In the genomic region with DNA sequence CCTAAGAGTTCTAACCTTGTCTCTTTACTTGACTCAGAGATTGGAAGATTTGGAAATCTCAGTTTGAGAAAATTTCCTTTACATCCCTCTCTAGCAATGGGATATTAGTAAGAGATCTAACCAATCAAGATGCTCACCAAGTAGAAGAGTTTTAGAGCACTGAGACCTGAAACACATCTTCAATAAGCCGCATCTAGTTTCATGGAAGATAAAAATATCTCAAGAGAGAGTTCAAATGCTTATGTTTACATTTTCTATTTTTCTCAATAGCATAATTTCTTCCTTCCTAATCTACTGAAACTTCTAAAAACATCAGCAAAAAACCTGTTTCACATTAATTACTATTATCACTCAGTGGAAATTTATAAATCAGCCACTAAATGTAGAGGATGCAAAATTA, we compare ENCODE assay signal across 9 cellular contexts.
"Had no signal": no experiment of that assay in that cellular context is flagged by ENCODE, and none has a peak within 500 bp of the region (broad histone marks: within the 10 kb centered on the region; RNA-seq: fewer than 3 reads in every experiment).

No MANE protein-coding gene starts in this region.

- ATAC-seq: HCT116, HepG2 had no signal

- DNase-seq: GM23248, GOT3, H7, HFFc6 had no signal

- H3K4me3 Mint-ChIP-seq: HFFc6, IgD-negative memory B cell had no signal

- H3K27ac ChIP-seq: GM23248, HL-60 had no signal

- H3K9ac ChIP-seq: GM23248 had no signal

- H3K9me3 Mint-ChIP-seq: HFFc6, IgD-negative memory B cell had no signal

- H3K27ac Mint-ChIP-seq: HFFc6, IgD-negative memory B cell had no signal

- H3K9me3 ChIP-seq: HAP-1 had no signal

- H2AFZ ChIP-seq: GM23248 had no signal

- H3K27me3 Mint-ChIP-seq: IgD-negative memory B cell had no signal

- H3K4me3 ChIP-seq: GM23248, HAP-1 had no signal
